Comparison of ENCODE assay signal across 19 cellular contexts in the genomic region with DNA sequence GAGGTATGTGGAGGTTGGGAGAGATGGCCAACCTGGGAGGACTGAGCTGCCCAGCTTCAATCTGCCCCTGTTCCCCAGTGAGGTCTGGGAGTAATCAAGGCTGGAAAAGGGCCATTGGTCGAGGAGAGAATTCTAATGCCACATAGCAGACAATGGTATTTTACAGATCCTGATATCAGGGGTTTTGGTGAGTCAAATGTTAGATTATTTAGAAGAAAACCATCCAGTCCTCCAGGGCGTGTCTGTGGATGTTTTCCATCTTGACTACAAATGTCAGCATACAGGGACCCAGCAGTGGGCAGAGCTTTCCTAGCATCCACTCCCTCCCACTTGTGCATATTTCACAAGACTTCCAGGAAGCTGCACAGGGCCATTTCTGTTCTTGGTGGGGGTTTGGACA.
DNase-seq lines count a peak whose midpoint lies in the region; ATAC-seq and TF ChIP-seq lines count a peak whose summit lies in the region.
"Had no signal": no experiment of that assay in that cellular context is flagged by ENCODE, and none has a peak within 500 bp of the region (broad histone marks: within the 10 kb centered on the region; RNA-seq: fewer than 3 reads in every experiment).

No MANE protein-coding gene starts in this region.

- TF ChIP-seq CTCF in astrocyte of the spinal cord (IDR thresholded peaks at IDR 0.05; ENCODE audit: low read depth, low read length) (no peak), omental fat pad (IDR thresholded peaks at IDR 0.05) (no peak)

- peak; percentile 43 for ATAC-seq in omental fat pad (ENCODE audit: low FRiP score)
- no peak for ATAC-seq in GM18861 (IDR thresholded peaks at IDR 0.05; ENCODE audit: unreplicated experiment)
- no peak for ATAC-seq in GM18519 (IDR thresholded peaks at IDR 0.05; ENCODE audit: low FRiP score, unreplicated experiment)
- ATAC-seq in HG03460 (IDR thresholded peaks at IDR 0.05; ENCODE audit: unreplicated experiment), result no peak
- ATAC-seq: gastroesophageal sphincter had no signal

- in situ Hi-C loops in astrocyte of the spinal cord (cut with HindIII; ENCODE audit: low sequenced_read_pairs), result no loop called here
- in situ Hi-C loops in ACHN (cut with HindIII; ENCODE audit: low pct_ligation_motif_present, low pct_unique_long_range_greater_than_20kb, low sequenced_read_pairs), result no loop called here

- DNase-seq in EL (peak; percentile 82), NCI-H226 (peak; percentile 50), astrocyte of the spinal cord (ENCODE audit: low read depth, low spot score) (peak; percentile 53), omental fat pad (ENCODE audit: low spot score) (no peak), ACHN (no peak)
- DNase-seq: activated CD4-positive, alpha-beta T cell treated with anti-CD3 and anti-CD28 coated beads, Interleukin-2, amount 50 U/mL, for 1 hour; activated naive CD4-positive, alpha-beta T cell treated with Interleukin-2 at 50 U/mL for 16 hours; CD4-positive, CD25-positive, alpha-beta regulatory T cell; DMS153; KG1; NCI-H1105 treated with DMSO at 0.1 percent for 48 hours; NCI-H526 treated with DMSO at 0.1 percent for 48 hours; OCI-M1 had no signal

- no peak overlapping the region for H3K4me3 ChIP-seq in astrocyte of the spinal cord (ENCODE audit: low read depth, low read length)
- H3K4me3 ChIP-seq: gastroesophageal sphincter, neural progenitor cell, SK-N-MC had no signal

Comparison
In these comparisons a context has a peak if more than half of its experiments do, and no peak if none do; other contexts are left out.
1. DNase-seq: peak in EL (single experiment), NCI-H226 (single experiment) and astrocyte of the spinal cord (single experiment); none in omental fat pad (single experiment) and ACHN (single experiment).